1 cellular context compared by ENCODE assay signal in the genomic region with DNA sequence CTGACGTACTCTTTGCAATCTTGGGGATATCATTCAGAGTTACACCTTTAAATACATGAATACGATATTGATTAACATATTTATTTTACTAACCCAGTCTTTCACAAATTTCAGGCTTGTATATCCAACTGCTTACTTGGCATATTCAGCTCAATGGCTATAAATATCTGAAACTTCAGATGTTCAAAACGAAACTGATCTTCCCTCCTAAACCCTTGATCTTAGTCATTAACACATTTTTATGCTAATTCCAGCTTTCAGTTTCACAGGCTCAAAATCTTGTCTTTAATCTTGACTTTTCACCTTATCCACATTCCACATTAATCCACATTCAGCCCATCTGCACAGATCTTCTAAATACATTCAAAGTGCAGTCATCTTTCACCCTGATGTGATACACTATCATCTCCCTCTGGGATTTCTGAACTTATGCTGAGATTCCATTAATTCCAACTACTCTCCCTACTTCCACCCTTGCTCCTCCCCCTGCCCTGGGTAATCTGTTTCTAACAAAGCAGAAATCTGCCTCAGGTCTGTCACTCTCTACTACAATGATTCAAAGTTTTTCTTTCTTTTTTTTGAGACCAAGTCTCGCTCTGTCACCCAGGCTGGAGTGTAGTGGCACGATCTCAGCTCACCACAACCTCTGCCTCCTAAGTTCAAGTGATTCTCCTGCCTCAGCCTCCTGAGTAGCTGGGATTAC.
TF ChIP-seq lines count a peak whose summit lies in the region.

No MANE protein-coding gene starts in this region.

TF ChIP-seq in H1, 55 proteins besides CTCF, POLR2A, EP300 and RAD21 (continued from another document):
- TF ChIP-seq BACH1 (IDR thresholded peaks at IDR 0.05; ENCODE audit: low read length) = no peak
